ENCODE assay signal across 8 cellular contexts in the genomic region with DNA sequence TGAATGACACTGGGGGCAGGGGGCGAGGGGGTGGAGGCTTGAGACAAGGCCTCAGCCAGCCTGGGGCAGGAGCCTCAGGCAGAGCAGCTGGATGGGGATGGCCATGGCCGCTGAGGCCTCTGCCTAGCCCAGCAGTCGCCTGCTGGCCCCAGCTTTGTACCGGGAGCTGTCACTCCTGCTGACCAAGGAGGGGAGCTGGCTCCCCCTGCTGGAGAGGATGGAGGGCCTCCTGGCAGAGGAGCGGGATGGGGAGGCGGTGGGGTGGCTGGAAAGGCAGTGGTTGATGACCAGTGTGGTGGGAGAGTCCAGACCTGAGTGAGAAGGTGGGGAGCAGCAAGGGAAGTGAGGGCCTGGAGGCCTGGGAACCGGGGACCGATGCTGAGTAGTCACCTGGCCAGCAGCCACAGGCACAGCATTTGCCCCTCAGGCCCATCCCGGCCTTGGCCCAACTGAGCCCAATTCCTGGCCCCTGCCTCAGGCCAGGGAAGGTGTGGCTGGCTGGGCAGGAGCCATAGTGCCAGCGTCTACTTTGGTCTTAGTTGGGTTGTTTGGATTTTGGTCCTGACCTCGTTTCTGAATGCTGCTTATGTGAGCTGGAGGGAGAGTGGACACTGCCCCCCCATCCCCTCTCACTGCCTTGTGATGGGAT. TPM values are rescaled to one million over a fixed set of nuclear protein-coding genes. Genes with fewer than 3 reads are reported as not detected.
DNase-seq lines count a peak whose midpoint lies in the region; ATAC-seq and TF ChIP-seq lines count a peak whose summit lies in the region.

No MANE protein-coding gene starts in this region.

- H3K9me3 ChIP-seq in BE2C (no peaks in the 10 kb centered on the region), uterus (no peaks in the 10 kb centered on the region)

- POLR2A ChIA-PET in activated naive CD8-positive, alpha-beta T cell treated with anti-CD3 and anti-CD28 coated beads, Interleukin-2, amount 10 ng/mL, durations not matched to agents 7 days and 5 days (lab: Charles Lee) = interaction anchor here (0.6 to 2.4 kb wide), 5 partner anchors 19 to 48 kb away, joined by 3 to 20 read pairs (median 3); no protein-coding TSS in a partner anchor

- TF ChIP-seq CTCF in BE2C (IDR thresholded peaks at IDR 0.05; ENCODE audit: low read depth, low read length) = peak; percentile 92
- TF ChIP-seq CTCF in uterus (IDR thresholded peaks at IDR 0.05) = peak; percentile 89 to 94 (median 93)

- H3K4me1 ChIP-seq in BE2C (peaks cover 1% of the 10 kb centered on the region), uterus (peaks cover 0 to 8% of the 10 kb centered on the region in 2 donors)

- TF ChIP-seq POLR2A in uterus (IDR thresholded peaks at IDR 0.05) = peak in 1 of 2 donors; percentile 21

- H3K27ac Mint-ChIP-seq in activated naive CD8-positive, alpha-beta T cell treated with anti-CD3 and anti-CD28 coated beads, Interleukin-2, amount 10 ng/mL, durations not matched to agents 7 days and 5 days = peak overlapping the region; percentile 56

- ATAC-seq in SK-N-SH treated with all-trans-retinoic acid at 6 μM for 48 hours (peak; percentile 89), GM21723 (IDR thresholded peaks at IDR 0.05; ENCODE audit: unreplicated experiment) (no peak)
- ATAC-seq in activated naive CD8-positive, alpha-beta T cell treated with anti-CD3 and anti-CD28 coated beads, Interleukin-2, amount 10 ng/mL, durations not matched to agents 7 days and 5 days (ENCODE audit: low read depth) = peak; percentile 55

- no peaks in the 10 kb centered on the region for H3K4me1 Mint-ChIP-seq in activated naive CD8-positive, alpha-beta T cell treated with anti-CD3 and anti-CD28 coated beads, Interleukin-2, amount 10 ng/mL, durations not matched to agents 7 days and 5 days

- no peaks in the 10 kb centered on the region for H3K9me3 Mint-ChIP-seq in activated naive CD8-positive, alpha-beta T cell treated with anti-CD3 and anti-CD28 coated beads, Interleukin-2, amount 10 ng/mL, durations not matched to agents 7 days and 5 days

- peaks cover 1% of the 10 kb centered on the region for H3K36me3 Mint-ChIP-seq in activated naive CD8-positive, alpha-beta T cell treated with anti-CD3 and anti-CD28 coated beads, Interleukin-2, amount 10 ng/mL, durations not matched to agents 7 days and 5 days

- H3K36me3 ChIP-seq in BE2C (peaks cover 6% of the 10 kb centered on the region), H7 (replicated peaks; ENCODE audit: control insufficient read depth, insufficient read depth, low read length) (peaks cover 6% of the 10 kb centered on the region), uterus (no peaks in the 10 kb centered on the region)

- no peaks in the 10 kb centered on the region for H3K27me3 Mint-ChIP-seq in activated naive CD8-positive, alpha-beta T cell treated with anti-CD3 and anti-CD28 coated beads, Interleukin-2, amount 10 ng/mL, durations not matched to agents 7 days and 5 days

- DNase-seq in BE2C (peak; percentile 90), H7 (peak; percentile 96), head of caudate nucleus (peak; percentile 28 to 87 (median 74)), posterior cingulate gyrus (peak; percentile 54 to 97 (median 75)), uterus (peak; percentile 82 to 84)
- DNase-seq in activated naive CD8-positive, alpha-beta T cell treated with anti-CD3 and anti-CD28 coated beads, Interleukin-2, amount 10 ng/mL, durations not matched to agents 7 days and 5 days = peak; percentile 73

- intact Hi-C loops in head of caudate nucleus (cut with DNase I) = no loop called here
- intact Hi-C loops in posterior cingulate gyrus (cut with DNase I) = no loop called here
- intact Hi-C loops in uterus (cut with DNase I; ENCODE audit: low total_unique reads) = loop anchor here (10.0 kb wide), 1 partner anchor 70 kb away; no protein-coding TSS in a partner anchor

- H3K4me3 ChIP-seq in BE2C (ENCODE audit: low read depth, low read length) (no peak overlapping the region), H7 (ENCODE audit: insufficient read depth, low read depth, low read length) (no peak overlapping the region), uterus (no peak overlapping the region)

- no peak overlapping the region for H3K4me3 Mint-ChIP-seq in activated naive CD8-positive, alpha-beta T cell treated with anti-CD3 and anti-CD28 coated beads, Interleukin-2, amount 10 ng/mL, durations not matched to agents 7 days and 5 days

- peak overlapping the region; percentile 64 to 65 for H3K27ac ChIP-seq in uterus

- H3K27me3 ChIP-seq in BE2C (no peaks in the 10 kb centered on the region), H7 (ENCODE audit: control insufficient read depth, insufficient read depth, low read length) (no peaks in the 10 kb centered on the region), uterus (no peaks in the 10 kb centered on the region)

TF ChIP-seq in SK-N-SH treated with all-trans-retinoic acid at 6 μM for 48 hours, 23 proteins besides CTCF, POLR2A, EP300 and RAD21:
- TF ChIP-seq PATZ1 (CRISPR knock-in tag; IDR thresholded peaks at IDR 0.05; ENCODE audit: borderline replicate concordance) (no peak), ZNF565 (CRISPR knock-in tag; conservative IDR thresholded peaks at IDR 0.05; ENCODE audit: low read depth) (no peak), ZC3H10 (CRISPR knock-in tag; IDR thresholded peaks at IDR 0.05) (no peak), ISL1 (CRISPR knock-in tag; IDR thresholded peaks at IDR 0.05) (no peak), ZFP3 (CRISPR knock-in tag; IDR thresholded peaks at IDR 0.05) (no peak), PPARA (CRISPR knock-in tag; IDR thresholded peaks at IDR 0.05; ENCODE audit: borderline replicate concordance) (no peak)
- TF ChIP-seq, protein P1, sequence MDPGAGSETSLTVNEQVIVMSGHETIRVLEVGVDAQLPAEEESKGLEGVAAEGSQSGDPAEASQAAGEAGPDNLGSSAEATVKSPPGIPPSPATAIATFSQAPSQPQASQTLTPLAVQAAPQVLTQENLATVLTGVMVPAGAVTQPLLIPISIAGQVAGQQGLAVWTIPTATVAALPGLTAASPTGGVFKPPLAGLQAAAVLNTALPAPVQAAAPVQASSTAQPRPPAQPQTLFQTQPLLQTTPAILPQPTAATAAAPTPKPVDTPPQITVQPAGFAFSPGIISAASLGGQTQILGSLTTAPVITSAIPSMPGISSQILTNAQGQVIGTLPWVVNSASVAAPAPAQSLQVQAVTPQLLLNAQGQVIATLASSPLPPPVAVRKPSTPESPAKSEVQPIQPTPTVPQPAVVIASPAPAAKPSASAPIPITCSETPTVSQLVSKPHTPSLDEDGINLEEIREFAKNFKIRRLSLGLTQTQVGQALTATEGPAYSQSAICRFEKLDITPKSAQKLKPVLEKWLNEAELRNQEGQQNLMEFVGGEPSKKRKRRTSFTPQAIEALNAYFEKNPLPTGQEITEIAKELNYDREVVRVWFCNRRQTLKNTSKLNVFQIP (CRISPR knock-in tag; IDR thresholded peaks at IDR 0.05; ENCODE audit: borderline replicate concordance, low read depth) = no peak

RNA-seq across cellular contexts. Expression of gene SUSD2, which starts 6.0 kb away (rescaled TPM):
- polyA plus RNA-seq in BE2C (2012; ENCODE audit: insufficient read depth, insufficient read length, low read depth) = 1.6 TPM
- 0.83 and 1.3 TPM in 2 replicates for total RNA-seq in H7 (2014; rRNA removed; shearing (Covaris generic))
- total RNA-seq in activated naive CD8-positive, alpha-beta T cell treated with anti-CD3 and anti-CD28 coated beads, Interleukin-2, amount 10 ng/mL, durations not matched to agents 7 days and 5 days = 1 to 10 TPM in 1 of 2 experiments, under 1 TPM in 1; 0.94 to 1.2 TPM
- total RNA-seq in uterus = 10 to 100 TPM in 1 of 4 donors, 1 to 10 TPM in 2, under 1 TPM in 1; 0.88 to 17.6 (median 2.8) TPM
